Comparison of ENCODE assay signal across 33 cellular contexts in the genomic region with DNA sequence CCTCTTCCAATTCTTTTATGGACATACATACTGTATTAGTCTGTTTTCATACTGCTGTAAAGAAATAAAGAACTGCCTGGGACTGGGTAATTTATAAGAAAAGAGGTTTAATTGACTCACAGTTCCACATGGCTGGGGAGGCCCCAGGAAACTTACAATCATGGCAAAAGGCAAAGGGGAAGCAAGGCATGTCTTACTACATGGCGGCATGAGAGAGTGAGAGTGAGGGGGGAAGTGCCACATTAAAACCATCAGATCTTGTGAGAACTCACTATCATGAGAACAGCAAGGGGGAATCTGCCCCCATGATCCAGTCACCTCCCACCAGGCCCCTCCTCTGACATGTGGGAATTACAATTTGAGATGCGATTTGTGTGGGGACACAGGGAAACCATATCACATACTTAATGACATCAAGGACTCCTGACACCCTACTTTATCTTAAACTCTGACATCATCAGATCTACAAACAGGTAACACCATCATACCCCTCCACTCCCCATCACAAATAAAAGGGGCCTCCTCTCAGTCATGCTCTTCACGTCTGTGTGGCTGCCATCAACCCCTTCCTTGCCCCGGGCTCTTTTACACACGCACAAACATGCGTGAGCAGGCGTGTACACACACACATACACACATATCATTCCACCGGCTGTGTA. TPM values are rescaled to one million over a fixed set of nuclear protein-coding genes. Genes with fewer than 3 reads are reported as not detected.
DNase-seq lines count a peak whose midpoint lies in the region; ATAC-seq and TF ChIP-seq lines count a peak whose summit lies in the region.
"Had no signal": no experiment of that assay in that cellular context is flagged by ENCODE, and none has a peak within 500 bp of the region (broad histone marks: within the 10 kb centered on the region; RNA-seq: fewer than 3 reads in every experiment).

No MANE protein-coding gene starts in this region.

- CTCF ChIA-PET in activated naive CD4-positive, alpha-beta T cell treated with anti-CD3 and anti-CD28 coated beads for 36 hours (lab: Charles Lee): interaction anchor here (1.1 kb wide), 2 partner anchors 54 to 55 kb away, joined by 4 read pairs; no protein-coding TSS in a partner anchor

- no peak overlapping the region for H3K4me3 Mint-ChIP-seq in activated naive CD4-positive, alpha-beta T cell treated with anti-CD3 and anti-CD28 coated beads for 36 hours
- no peak overlapping the region for H3K4me3 Mint-ChIP-seq in stimulated activated memory B cell treated with anti-CD40 and anti-IgM and Interleukin-4, amounts not matched to agents 10 μg/mL and 1 μg/mL and 100 μg/mL, for 72 hours
- H3K4me3 Mint-ChIP-seq: activated CD4-positive, alpha-beta T cell treated with anti-CD3 and anti-CD28 coated beads, Interleukin-2, amount 10 ng/mL, durations not matched to agents 24 days and 14 days; activated T-cell treated with anti-CD3 and anti-CD28 coated beads, Interleukin-2, amount 50 U/mL, for 24 hours; CD4-positive, CD25-positive, alpha-beta regulatory T cell; central memory CD8-positive, alpha-beta T cell had no signal

- H3K79me2 ChIP-seq in smooth muscle cell (ENCODE audit: low read depth): peaks cover 13% of the 10 kb centered on the region

- H3F3A ChIP-seq in smooth muscle cell (ENCODE audit: low read depth): peaks cover under 1% of the 10 kb centered on the region

- no peaks in the 10 kb centered on the region for H3K4me1 ChIP-seq in smooth muscle cell (ENCODE audit: low read depth)
- H3K4me1 ChIP-seq: adrenal gland, prostate gland, SJCRH30 had no signal

- ATAC-seq in stimulated activated memory B cell treated with anti-CD40 and anti-IgM and Interleukin-4, amounts not matched to agents 10 μg/mL and 1 μg/mL and 100 μg/mL, for 72 hours: no peak
- no peak for ATAC-seq in HG03354 (IDR thresholded peaks at IDR 0.05; ENCODE audit: poor library complexity, severe bottlenecking, unreplicated experiment)
- ATAC-seq: right lobe of liver had no signal

- no peak overlapping the region for H3K4me3 ChIP-seq in smooth muscle cell
- H3K4me3 ChIP-seq: adrenal gland, esophagus muscularis mucosa, left ventricle myocardium inferior, prostate gland, right lobe of liver, SJCRH30, suprapubic skin had no signal

- no peaks in the 10 kb centered on the region for H3K36me3 ChIP-seq in smooth muscle cell (ENCODE audit: low read depth)
- H3K36me3 ChIP-seq: adrenal gland, esophagus muscularis mucosa, left ventricle myocardium inferior, prostate gland, right lobe of liver, SJCRH30, suprapubic skin had no signal

- H3K27ac Mint-ChIP-seq in activated naive CD4-positive, alpha-beta T cell treated with anti-CD3 and anti-CD28 coated beads for 36 hours: no peak overlapping the region
- H3K27ac Mint-ChIP-seq in stimulated activated memory B cell treated with anti-CD40 and anti-IgM and Interleukin-4, amounts not matched to agents 10 μg/mL and 1 μg/mL and 100 μg/mL, for 72 hours: peak overlapping the region; percentile 42
- H3K27ac Mint-ChIP-seq: activated CD4-positive, alpha-beta T cell treated with anti-CD3 and anti-CD28 coated beads, Interleukin-2, amount 10 ng/mL, durations not matched to agents 24 days and 14 days; activated T-cell treated with anti-CD3 and anti-CD28 coated beads, Interleukin-2, amount 50 U/mL, for 24 hours had no signal

- H3K27me3 Mint-ChIP-seq in activated naive CD4-positive, alpha-beta T cell treated with anti-CD3 and anti-CD28 coated beads for 36 hours (ENCODE audit: low read depth): no peaks in the 10 kb centered on the region
- no peaks in the 10 kb centered on the region for H3K27me3 Mint-ChIP-seq in stimulated activated memory B cell treated with anti-CD40 and anti-IgM and Interleukin-4, amounts not matched to agents 10 μg/mL and 1 μg/mL and 100 μg/mL, for 72 hours
- H3K27me3 Mint-ChIP-seq: activated CD4-positive, alpha-beta T cell treated with anti-CD3 and anti-CD28 coated beads, Interleukin-2, amount 10 ng/mL, durations not matched to agents 24 days and 14 days; activated T-cell treated with anti-CD3 and anti-CD28 coated beads, Interleukin-2, amount 50 U/mL, for 24 hours; CD4-positive, CD25-positive, alpha-beta regulatory T cell; central memory CD8-positive, alpha-beta T cell had no signal

- intact Hi-C loops in activated naive CD4-positive, alpha-beta T cell treated with anti-CD3 and anti-CD28 coated beads for 36 hours (cut with micrococcal nuclease): no loop called here

- no peaks in the 10 kb centered on the region for H3K27me3 ChIP-seq in smooth muscle cell (ENCODE audit: low read depth)
- H3K27me3 ChIP-seq: adrenal gland, esophagus muscularis mucosa, right lobe of liver, SJCRH30, suprapubic skin had no signal

- H3K36me3 Mint-ChIP-seq in activated naive CD4-positive, alpha-beta T cell treated with anti-CD3 and anti-CD28 coated beads for 36 hours (ENCODE audit: low read depth): no peaks in the 10 kb centered on the region
- peaks cover 45% of the 10 kb centered on the region for H3K36me3 Mint-ChIP-seq in stimulated activated memory B cell treated with anti-CD40 and anti-IgM and Interleukin-4, amounts not matched to agents 10 μg/mL and 1 μg/mL and 100 μg/mL, for 72 hours
- H3K36me3 Mint-ChIP-seq: CD4-positive, CD25-positive, alpha-beta regulatory T cell had no signal

- 96% methylated on average over 8 of the region's 8 CpGs for WGBS in smooth muscle cell (ENCODE audit: low lambda C conversion rate)

- peaks cover 14% of the 10 kb centered on the region for H3K4me1 Mint-ChIP-seq in activated naive CD4-positive, alpha-beta T cell treated with anti-CD3 and anti-CD28 coated beads for 36 hours (ENCODE audit: low read depth)
- peaks cover 70% of the 10 kb centered on the region for H3K4me1 Mint-ChIP-seq in stimulated activated memory B cell treated with anti-CD40 and anti-IgM and Interleukin-4, amounts not matched to agents 10 μg/mL and 1 μg/mL and 100 μg/mL, for 72 hours
- H3K4me1 Mint-ChIP-seq: central memory CD8-positive, alpha-beta T cell had no signal

- no peak overlapping the region for H2AFZ ChIP-seq in smooth muscle cell (ENCODE audit: low read depth)

- H3K4me2 ChIP-seq in smooth muscle cell: no peak overlapping the region

- no peaks in the 10 kb centered on the region for H4K20me1 ChIP-seq in smooth muscle cell (ENCODE audit: low read depth)

- no peak overlapping the region for H3K27ac ChIP-seq in smooth muscle cell (ENCODE audit: low read depth)
- H3K27ac ChIP-seq: adrenal gland, esophagus muscularis mucosa, left ventricle myocardium inferior, prostate gland, right lobe of liver, SJCRH30, suprapubic skin, VCaP had no signal

- no peaks in the 10 kb centered on the region for H3K9me3 Mint-ChIP-seq in activated naive CD4-positive, alpha-beta T cell treated with anti-CD3 and anti-CD28 coated beads for 36 hours
- H3K9me3 Mint-ChIP-seq in stimulated activated memory B cell treated with anti-CD40 and anti-IgM and Interleukin-4, amounts not matched to agents 10 μg/mL and 1 μg/mL and 100 μg/mL, for 72 hours: no peaks in the 10 kb centered on the region
- H3K9me3 Mint-ChIP-seq: activated CD4-positive, alpha-beta T cell treated with anti-CD3 and anti-CD28 coated beads, Interleukin-2, amount 10 ng/mL, durations not matched to agents 24 days and 14 days; activated T-cell treated with anti-CD3 and anti-CD28 coated beads, Interleukin-2, amount 50 U/mL, for 24 hours; central memory CD8-positive, alpha-beta T cell had no signal

- no peak overlapping the region for H3K9ac ChIP-seq in smooth muscle cell (ENCODE audit: low read depth)

- in situ Hi-C loops in G401 (cut with HindIII; ENCODE audit: low sequenced_read_pairs): no loop called here

- peak; percentile 25 for DNase-seq in activated naive CD4-positive, alpha-beta T cell treated with anti-CD3 and anti-CD28 coated beads for 36 hours
- no peak for DNase-seq in activated naive CD4-positive, alpha-beta T cell treated with Interleukin-2 at 50 U/mL for 16 hours
- peak; percentile 51 for DNase-seq in NOMO-1 treated with dmso at 0.1 percent for 144 hours (lab: John Stamatoyannopoulos, UW; ENCODE audit: unreplicated experiment)
- DNase-seq in islet precursor cell: peak; percentile 18
- DNase-seq in G401 (ENCODE audit: low spot score): no peak
- DNase-seq in smooth muscle cell (lab: John Stamatoyannopoulos, UW; ENCODE audit: unreplicated experiment): no peak
- DNase-seq: activated CD4-positive, alpha-beta T cell treated with anti-CD3 and anti-CD28 coated beads, Interleukin-2, amount 10 ng/mL, durations not matched to agents 24 days and 14 days; activated CD8-positive, alpha-beta memory T cell treated with anti-CD3 and anti-CD28 coated beads for 24 hours; activated effector memory CD4-positive, alpha-beta T cell treated with anti-CD3 and anti-CD28 coated beads, Interleukin-2, amount 50 U/mL, for 16 hours; activated T-cell treated with anti-CD3 and anti-CD28 coated beads, Interleukin-2, amount 50 U/mL, for 24 hours; adrenal gland; CD4-positive, CD25-positive, alpha-beta regulatory T cell; foreskin fibroblast; Karpas-422; left ventricle myocardium inferior; mesendoderm; NCI-H1436 treated with DMSO at 0.1 percent for 48 hours; NCI-H226; NCI-H69; occipital lobe; SJCRH30; stimulated activated CD4-positive, alpha-beta T cell treated with anti-CD3 and anti-CD28 coated beads, Interleukin-15, amount 100 ng/mL, for 24 hours; stimulated activated CD4-positive, alpha-beta T cell treated with anti-CD3 and anti-CD28 coated beads, Interleukin-4, amount 100 ng/mL, for 4 hours; SW 1271; T-helper 9 cell had no signal

- no peaks in the 10 kb centered on the region for H3K9me3 ChIP-seq in smooth muscle cell (replicated peaks; ENCODE audit: low read depth)
- H3K9me3 ChIP-seq: adrenal gland, esophagus muscularis mucosa, left ventricle myocardium inferior, prostate gland, right lobe of liver, SJCRH30, suprapubic skin had no signal

- no peak for TF ChIP-seq CTCF in smooth muscle cell (IDR thresholded peaks at IDR 0.05; ENCODE audit: borderline replicate concordance, insufficient read depth, poor library complexity, severe bottlenecking)

RNA-seq across cellular contexts. Expression of a gene that starts 9.7 kb away (rescaled TPM):
- 1 to 10 TPM; 1.9 to 2.5 TPM for total RNA-seq in activated naive CD4-positive, alpha-beta T cell treated with anti-CD3 and anti-CD28 coated beads for 36 hours
- 5.0 and 7.4 TPM in 2 replicates for total RNA-seq in G401 (2014; rRNA removed; shearing (Covaris generic))
- 2.2 TPM in 2 replicates for total RNA-seq in smooth muscle cell
- 1.1 and 1.2 TPM in 2 replicates for polyA plus RNA-seq in smooth muscle cell

Comparison
In these comparisons a context has a peak if more than half of its experiments do, and no peak if none do; other contexts are left out.
1. DNase-seq: peak in activated naive CD4-positive, alpha-beta T cell treated with anti-CD3 and anti-CD28 coated beads for 36 hours (single experiment), NOMO-1 treated with dmso at 0.1 percent for 144 hours (single experiment) and islet precursor cell (single experiment); none in activated naive CD4-positive, alpha-beta T cell treated with Interleukin-2 at 50 U/mL for 16 hours (single experiment), G401 (single experiment) and smooth muscle cell (single experiment).